ENCODE assay signal across 1 cellular context in the genomic region with DNA sequence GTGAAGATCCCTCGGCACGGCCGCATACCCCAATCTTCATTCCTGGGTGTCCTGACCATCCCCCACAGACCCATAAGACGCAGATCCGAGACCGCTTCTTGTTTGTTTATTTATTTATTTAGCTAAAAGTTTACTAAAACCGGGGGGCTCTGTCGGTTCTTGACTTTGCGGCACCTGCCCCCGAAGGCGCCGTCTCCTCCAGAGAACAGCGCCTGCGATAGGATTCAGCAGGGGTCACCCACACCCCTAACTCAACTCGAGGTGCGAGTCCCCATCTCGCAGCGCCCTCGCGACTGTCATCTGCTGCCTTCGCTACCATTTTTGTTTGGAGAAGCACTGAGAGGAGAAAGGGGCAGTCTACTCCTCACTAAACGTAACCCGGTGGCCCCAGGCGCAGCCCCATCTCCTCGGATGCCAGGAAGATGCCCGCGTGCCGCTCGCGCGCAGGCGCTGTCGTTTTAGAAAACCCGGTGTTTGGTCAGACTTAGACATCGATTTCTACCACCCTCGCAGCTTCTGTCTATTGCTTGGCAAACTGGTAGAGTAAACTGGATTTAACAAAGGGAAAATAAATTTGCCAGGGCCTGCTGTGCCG.
TF ChIP-seq lines count a peak whose summit lies in the region.

No MANE protein-coding gene starts in this region.

TF ChIP-seq in liver, 16 proteins besides CTCF, POLR2A, EP300 and RAD21 (continued from another document):
- TF ChIP-seq, protein P1, sequence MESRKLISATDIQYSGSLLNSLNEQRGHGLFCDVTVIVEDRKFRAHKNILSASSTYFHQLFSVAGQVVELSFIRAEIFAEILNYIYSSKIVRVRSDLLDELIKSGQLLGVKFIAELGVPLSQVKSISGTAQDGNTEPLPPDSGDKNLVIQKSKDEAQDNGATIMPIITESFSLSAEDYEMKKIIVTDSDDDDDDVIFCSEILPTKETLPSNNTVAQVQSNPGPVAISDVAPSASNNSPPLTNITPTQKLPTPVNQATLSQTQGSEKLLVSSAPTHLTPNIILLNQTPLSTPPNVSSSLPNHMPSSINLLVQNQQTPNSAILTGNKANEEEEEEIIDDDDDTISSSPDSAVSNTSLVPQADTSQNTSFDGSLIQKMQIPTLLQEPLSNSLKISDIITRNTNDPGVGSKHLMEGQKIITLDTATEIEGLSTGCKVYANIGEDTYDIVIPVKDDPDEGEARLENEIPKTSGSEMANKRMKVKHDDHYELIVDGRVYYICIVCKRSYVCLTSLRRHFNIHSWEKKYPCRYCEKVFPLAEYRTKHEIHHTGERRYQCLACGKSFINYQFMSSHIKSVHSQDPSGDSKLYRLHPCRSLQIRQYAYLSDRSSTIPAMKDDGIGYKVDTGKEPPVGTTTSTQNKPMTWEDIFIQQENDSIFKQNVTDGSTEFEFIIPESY (IDR thresholded peaks at IDR 0.05), result no peak
- no peak for TF ChIP-seq GABPA (IDR thresholded peaks at IDR 0.05 in 1 of 2, conservative IDR thresholded peaks at IDR 0.05 in 1 of 2)
- no peak for TF ChIP-seq FOXA1 (IDR thresholded peaks at IDR 0.05)
- TF ChIP-seq JUND (IDR thresholded peaks at IDR 0.05), result no peak
- no peak for TF ChIP-seq SP1 (IDR thresholded peaks at IDR 0.05)
